Comparison of ENCODE assay signal across 19 cellular contexts in genomic region chr13:110490009-110490770, GRCh38.
DNase-seq lines count a peak whose midpoint lies in the region; ATAC-seq, FAIRE-seq and TF ChIP-seq lines count a peak whose summit lies in the region.
"Had no signal": no experiment of that assay in that cellular context is flagged by ENCODE, and none has a peak within 500 bp of the region (broad histone marks: within the 10 kb centered on the region; RNA-seq: fewer than 3 reads in every experiment).

No MANE protein-coding gene starts in this region.

- H3K27ac Mint-ChIP-seq in WTC11 (peak overlapping the region; percentile 92), osteocyte (ENCODE audit: unreplicated experiment) (peak overlapping the region; percentile 57)
- H3K27ac Mint-ChIP-seq in activated CD4-positive, alpha-beta T cell treated with anti-CD3 and anti-CD28 coated beads, Interleukin-2, amount 10 ng/mL, durations not matched to agents 24 days and 14 days, result no peak overlapping the region
- H3K27ac Mint-ChIP-seq: B cell had no signal

- H3K36me3 ChIP-seq in kidney (ENCODE audit: control insufficient read depth in 1 of 2, insufficient read depth in 2 of 2, low read length in 2 of 2) (peaks cover 25 to 58% of the 10 kb centered on the region in 2 donors), vagina (peaks cover 0 to 27% of the 10 kb centered on the region in 2 donors)

- H3K36me3 Mint-ChIP-seq in WTC11, result peaks cover 18% of the 10 kb centered on the region
- peaks cover 59% of the 10 kb centered on the region for H3K36me3 Mint-ChIP-seq in osteocyte (ENCODE audit: unreplicated experiment)
- H3K36me3 Mint-ChIP-seq in activated CD4-positive, alpha-beta T cell treated with anti-CD3 and anti-CD28 coated beads, Interleukin-2, amount 10 ng/mL, durations not matched to agents 24 days and 14 days (ENCODE audit: low read depth), result no peaks in the 10 kb centered on the region

- ATAC-seq in WTC11, result no peak
- ATAC-seq: PC-3 had no signal

- no peaks in the 10 kb centered on the region for H3K4me1 ChIP-seq in kidney (ENCODE audit: control insufficient read depth in 1 of 2, insufficient read depth in 1 of 2, low read depth in 1 of 2, low read length in 2 of 2)
- H3K4me1 ChIP-seq in vagina, result no peaks in the 10 kb centered on the region

- no peak for FAIRE-seq in kidney (lab: Jason Lieb, UNC)

- H3K9ac ChIP-seq in kidney (ENCODE audit: low read length in 2 of 2), result no peak overlapping the region

- peak; percentile 42 for DNase-seq in COLO668 (lab: John Stamatoyannopoulos, UW; ENCODE audit: unreplicated experiment)
- DNase-seq in WTC11 (ENCODE audit: low spot score), result no peak
- peak; percentile 49 for DNase-seq in kidney
- no peak for DNase-seq in osteocyte (ENCODE audit: extremely low spot score, unreplicated experiment)
- no peak for DNase-seq in SHP77 (lab: John Stamatoyannopoulos, UW)
- DNase-seq in vagina (ENCODE audit: extremely low spot score in 2 of 2), result no peak
- DNase-seq in activated CD4-positive, alpha-beta T cell treated with anti-CD3 and anti-CD28 coated beads, Interleukin-2, amount 10 ng/mL, durations not matched to agents 24 days and 14 days, result no peak
- no peak for DNase-seq in UCSD-AML1 (lab: John Stamatoyannopoulos, UW; ENCODE audit: unreplicated experiment)
- DNase-seq: 8988T, COR-L47, GF-D8, NCI-H1105, NCI-H1694 treated with DMSO at 0.1 percent for 48 hours, NCI-H2107, NCI-H510A, NCI-H774, PC-3 had no signal

- H3K27me3 Mint-ChIP-seq in WTC11 (ENCODE audit: low read depth) (no peaks in the 10 kb centered on the region), osteocyte (ENCODE audit: unreplicated experiment) (no peaks in the 10 kb centered on the region)
- H3K27me3 Mint-ChIP-seq in activated CD4-positive, alpha-beta T cell treated with anti-CD3 and anti-CD28 coated beads, Interleukin-2, amount 10 ng/mL, durations not matched to agents 24 days and 14 days, result no peaks in the 10 kb centered on the region
- H3K27me3 Mint-ChIP-seq: B cell had no signal

- H3K4me3 ChIP-seq in kidney (ENCODE audit: low read length in 2 of 2) (no peak overlapping the region), vagina (no peak overlapping the region)

- H3K27ac ChIP-seq in kidney (ENCODE audit: low read depth in 2 of 2, low read length in 2 of 2) (no peak overlapping the region), vagina (no peak overlapping the region)
- H3K27ac ChIP-seq: RWPE1 had no signal

- POLR2A ChIA-PET in WTC11 (lab: Charles Lee), result no interaction called here

- TF ChIP-seq POLR2A in vagina (IDR thresholded peaks at IDR 0.05), result no peak

- intact Hi-C loops in kidney (cut with DNase I), result no loop called here
- intact Hi-C loops in vagina (cut with DNase I), result no loop called here
- intact Hi-C loops in activated CD4-positive, alpha-beta T cell treated with anti-CD3 and anti-CD28 coated beads, Interleukin-2, amount 10 ng/mL, durations not matched to agents 24 days and 14 days (cut with micrococcal nuclease), result no loop called here

- TF ChIP-seq CTCF in WTC11 (IDR thresholded peaks at IDR 0.05), result no peak
- TF ChIP-seq CTCF in kidney (IDR thresholded peaks at IDR 0.05; ENCODE audit: borderline replicate concordance, extremely low read depth, insufficient read depth), result no peak
- TF ChIP-seq CTCF in osteocyte (IDR thresholded peaks at IDR 0.05), result no peak
- no peak for TF ChIP-seq CTCF in vagina (IDR thresholded peaks at IDR 0.05)

- no peak overlapping the region for H3K4me3 Mint-ChIP-seq in WTC11
- H3K4me3 Mint-ChIP-seq in osteocyte (ENCODE audit: unreplicated experiment), result no peak overlapping the region
- no peak overlapping the region for H3K4me3 Mint-ChIP-seq in activated CD4-positive, alpha-beta T cell treated with anti-CD3 and anti-CD28 coated beads, Interleukin-2, amount 10 ng/mL, durations not matched to agents 24 days and 14 days
- H3K4me3 Mint-ChIP-seq: B cell had no signal

- H3K4me1 Mint-ChIP-seq in WTC11 (peaks cover 23% of the 10 kb centered on the region), osteocyte (ENCODE audit: unreplicated experiment) (peaks cover 17% of the 10 kb centered on the region)
- H3K4me1 Mint-ChIP-seq in activated CD4-positive, alpha-beta T cell treated with anti-CD3 and anti-CD28 coated beads, Interleukin-2, amount 10 ng/mL, durations not matched to agents 24 days and 14 days, result no peaks in the 10 kb centered on the region
- H3K4me1 Mint-ChIP-seq: B cell had no signal

- H3K9me3 ChIP-seq in kidney (ENCODE audit: control insufficient read depth in 1 of 2, low read length in 2 of 2), result no peaks in the 10 kb centered on the region
- H3K9me3 ChIP-seq in vagina, result no peaks in the 10 kb centered on the region

- H3K27me3 ChIP-seq in vagina, result no peaks in the 10 kb centered on the region

- CTCF ChIA-PET in WTC11 (lab: Charles Lee), result no interaction called here

- H3K9me3 Mint-ChIP-seq in WTC11 (no peaks in the 10 kb centered on the region), osteocyte (ENCODE audit: unreplicated experiment) (no peaks in the 10 kb centered on the region)
- no peaks in the 10 kb centered on the region for H3K9me3 Mint-ChIP-seq in activated CD4-positive, alpha-beta T cell treated with anti-CD3 and anti-CD28 coated beads, Interleukin-2, amount 10 ng/mL, durations not matched to agents 24 days and 14 days

TF ChIP-seq in WTC11, 78 proteins besides CTCF, POLR2A, EP300 and RAD21 (continues in another document):
- TF ChIP-seq SOX15 (CRISPR knock-in tag; IDR thresholded peaks at IDR 0.05), result no peak
- TF ChIP-seq KAT7 (CRISPR knock-in tag; IDR thresholded peaks at IDR 0.05; ENCODE audit: borderline replicate concordance), result no peak
- no peak for TF ChIP-seq ZBTB43 (CRISPR knock-in tag; IDR thresholded peaks at IDR 0.05)
- TF ChIP-seq TP53 (CRISPR knock-in tag; IDR thresholded peaks at IDR 0.05), result no peak
- TF ChIP-seq GTF2I (CRISPR knock-in tag; conservative IDR thresholded peaks at IDR 0.05), result no peak
- no peak for TF ChIP-seq EMX1 (CRISPR knock-in tag; IDR thresholded peaks at IDR 0.05)
- TF ChIP-seq ETV6 (CRISPR knock-in tag; IDR thresholded peaks at IDR 0.05), result no peak
- TF ChIP-seq ZNF671 (CRISPR knock-in tag; IDR thresholded peaks at IDR 0.05), result no peak
- no peak for TF ChIP-seq ZNF263 (CRISPR knock-in tag; IDR thresholded peaks at IDR 0.05; ENCODE audit: low read depth)
- TF ChIP-seq, protein P1, sequence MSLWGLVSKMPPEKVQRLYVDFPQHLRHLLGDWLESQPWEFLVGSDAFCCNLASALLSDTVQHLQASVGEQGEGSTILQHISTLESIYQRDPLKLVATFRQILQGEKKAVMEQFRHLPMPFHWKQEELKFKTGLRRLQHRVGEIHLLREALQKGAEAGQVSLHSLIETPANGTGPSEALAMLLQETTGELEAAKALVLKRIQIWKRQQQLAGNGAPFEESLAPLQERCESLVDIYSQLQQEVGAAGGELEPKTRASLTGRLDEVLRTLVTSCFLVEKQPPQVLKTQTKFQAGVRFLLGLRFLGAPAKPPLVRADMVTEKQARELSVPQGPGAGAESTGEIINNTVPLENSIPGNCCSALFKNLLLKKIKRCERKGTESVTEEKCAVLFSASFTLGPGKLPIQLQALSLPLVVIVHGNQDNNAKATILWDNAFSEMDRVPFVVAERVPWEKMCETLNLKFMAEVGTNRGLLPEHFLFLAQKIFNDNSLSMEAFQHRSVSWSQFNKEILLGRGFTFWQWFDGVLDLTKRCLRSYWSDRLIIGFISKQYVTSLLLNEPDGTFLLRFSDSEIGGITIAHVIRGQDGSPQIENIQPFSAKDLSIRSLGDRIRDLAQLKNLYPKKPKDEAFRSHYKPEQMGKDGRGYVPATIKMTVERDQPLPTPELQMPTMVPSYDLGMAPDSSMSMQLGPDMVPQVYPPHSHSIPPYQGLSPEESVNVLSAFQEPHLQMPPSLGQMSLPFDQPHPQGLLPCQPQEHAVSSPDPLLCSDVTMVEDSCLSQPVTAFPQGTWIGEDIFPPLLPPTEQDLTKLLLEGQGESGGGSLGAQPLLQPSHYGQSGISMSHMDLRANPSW (CRISPR knock-in tag; conservative IDR thresholded peaks at IDR 0.05; ENCODE audit: low read depth), result no peak
- no peak for TF ChIP-seq ZNF512 (CRISPR knock-in tag; IDR thresholded peaks at IDR 0.05; ENCODE audit: borderline replicate concordance)
- no peak for TF ChIP-seq FOXJ3 (CRISPR knock-in tag; IDR thresholded peaks at IDR 0.05; ENCODE audit: borderline replicate concordance)
- TF ChIP-seq CBFB (CRISPR knock-in tag; IDR thresholded peaks at IDR 0.05; ENCODE audit: low read depth), result no peak

Comparison
In these comparisons a context has a peak if more than half of its experiments do, and no peak if none do; other contexts are left out.
1. DNase-seq: peak in COLO668 (single experiment) and kidney (single experiment); none in WTC11 (single experiment), osteocyte (single experiment), SHP77 (0 of 2), vagina (0 of 2), activated CD4-positive, alpha-beta T cell treated with anti-CD3 and anti-CD28 coated beads, Interleukin-2, amount 10 ng/mL, durations not matched to agents 24 days and 14 days (single experiment) and UCSD-AML1 (single experiment).